16 cellular contexts compared by ENCODE assay signal in genomic region chr16:67779256-67780014, GRCh38. TPM values are rescaled to one million over a fixed set of nuclear protein-coding genes. Genes with fewer than 3 reads are reported as not detected.
A peak's percentile ranks its signal among the peaks of the same experiment; 100 is the strongest.
DNase-seq lines count a peak whose midpoint lies in the region; ATAC-seq and TF ChIP-seq lines count a peak whose summit lies in the region.
"Had no signal": no experiment of that assay in that cellular context is flagged by ENCODE, and none has a peak within 500 bp of the region (broad histone marks: within the 10 kb centered on the region; RNA-seq: fewer than 3 reads in every experiment).

No MANE protein-coding gene starts in this region.

- intact Hi-C loops in activated CD4-positive, alpha-beta T cell treated with anti-CD3 and anti-CD28 coated beads for 36 hours (cut with DNase I, micrococcal nuclease), result no loop called here
- intact Hi-C loops in dorsolateral prefrontal cortex (cut with DNase I), result no loop called here

- DNase-seq in activated CD4-positive, alpha-beta T cell treated with anti-CD3 and anti-CD28 coated beads for 36 hours, result no peak
- no peak for DNase-seq in activated CD4-positive, alpha-beta T cell treated with anti-CD3 and anti-CD28 coated beads for 1 hour
- DNase-seq in GM12865 (ENCODE audit: low read depth), result peak; percentile 11
- DNase-seq in memory B cell (ENCODE audit: low spot score in 2 of 2), result no peak
- DNase-seq in AG20443 (ENCODE audit: low spot score), result no peak
- DNase-seq in dorsolateral prefrontal cortex, result no peak
- DNase-seq: 8988T; activated CD8-positive, alpha-beta memory T cell treated with anti-CD3 and anti-CD28 coated beads, Interleukin-2, amount 50 U/mL, for 48 hours; amygdala; H7; NCI-H774; PC-9; small intestine; upper lobe of left lung had no signal

- H3K27me3 Mint-ChIP-seq in activated CD4-positive, alpha-beta T cell treated with anti-CD3 and anti-CD28 coated beads for 36 hours, result no peaks in the 10 kb centered on the region
- no peaks in the 10 kb centered on the region for H3K27me3 Mint-ChIP-seq in activated T-helper 17 cell treated with anti-CD3 and anti-CD28 coated beads, Interleukin-2, amount 50 U/mL, for 72 hours
- H3K27me3 Mint-ChIP-seq in memory B cell, result no peaks in the 10 kb centered on the region

- no peaks in the 10 kb centered on the region for H3K9me3 Mint-ChIP-seq in activated CD4-positive, alpha-beta T cell treated with anti-CD3 and anti-CD28 coated beads for 36 hours (ENCODE audit: low read depth)
- no peaks in the 10 kb centered on the region for H3K9me3 Mint-ChIP-seq in activated T-helper 17 cell treated with anti-CD3 and anti-CD28 coated beads, Interleukin-2, amount 50 U/mL, for 72 hours
- no peaks in the 10 kb centered on the region for H3K9me3 Mint-ChIP-seq in memory B cell

- H3K36me3 Mint-ChIP-seq in activated CD4-positive, alpha-beta T cell treated with anti-CD3 and anti-CD28 coated beads for 36 hours (ENCODE audit: low read depth), result peaks cover 11% of the 10 kb centered on the region
- peaks cover 19% of the 10 kb centered on the region for H3K36me3 Mint-ChIP-seq in activated T-helper 17 cell treated with anti-CD3 and anti-CD28 coated beads, Interleukin-2, amount 50 U/mL, for 72 hours (ENCODE audit: low read depth)
- peaks cover 3% of the 10 kb centered on the region for H3K36me3 Mint-ChIP-seq in memory B cell

- H3K4me3 Mint-ChIP-seq in activated CD4-positive, alpha-beta T cell treated with anti-CD3 and anti-CD28 coated beads for 36 hours, result no peak overlapping the region
- no peak overlapping the region for H3K4me3 Mint-ChIP-seq in activated T-helper 17 cell treated with anti-CD3 and anti-CD28 coated beads, Interleukin-2, amount 50 U/mL, for 72 hours
- no peak overlapping the region for H3K4me3 Mint-ChIP-seq in memory B cell

- POLR2A ChIA-PET in activated CD4-positive, alpha-beta T cell treated with anti-CD3 and anti-CD28 coated beads for 36 hours (lab: Charles Lee), result interaction anchor here (0.7 kb wide), 1 partner anchor 145 kb away, joined by 4 read pairs; no protein-coding TSS in a partner anchor

- no peak overlapping the region for H3K27ac ChIP-seq in dorsolateral prefrontal cortex
- H3K27ac ChIP-seq: PC-9, upper lobe of left lung had no signal

- no peaks in the 10 kb centered on the region for H3K27me3 ChIP-seq in dorsolateral prefrontal cortex
- H3K27me3 ChIP-seq: upper lobe of left lung had no signal

- CTCF ChIA-PET in activated CD4-positive, alpha-beta T cell treated with anti-CD3 and anti-CD28 coated beads for 36 hours (lab: Charles Lee), result interaction anchor here (0.6 to 1.1 kb wide), 5 partner anchors 14 to 455 kb away, joined by 3 to 4 read pairs (median 3); partner anchors contain the start of gene PSMB10

- H3K4me1 Mint-ChIP-seq in activated CD4-positive, alpha-beta T cell treated with anti-CD3 and anti-CD28 coated beads for 36 hours, result peaks cover 39% of the 10 kb centered on the region
- peaks cover 19% of the 10 kb centered on the region for H3K4me1 Mint-ChIP-seq in activated T-helper 17 cell treated with anti-CD3 and anti-CD28 coated beads, Interleukin-2, amount 50 U/mL, for 72 hours
- peaks cover 22% of the 10 kb centered on the region for H3K4me1 Mint-ChIP-seq in memory B cell

- ATAC-seq in activated CD4-positive, alpha-beta T cell treated with anti-CD3 and anti-CD28 coated beads for 36 hours, result peak; percentile 25
- ATAC-seq in activated T-helper 17 cell treated with anti-CD3 and anti-CD28 coated beads, Interleukin-2, amount 50 U/mL, for 72 hours (replicated peaks), result peak; percentile 44
- ATAC-seq in memory B cell (ENCODE audit: low read depth) (peak; percentile 32), HG03520 (IDR thresholded peaks at IDR 0.05; ENCODE audit: unreplicated experiment) (no peak)

- H3K27ac Mint-ChIP-seq in activated CD4-positive, alpha-beta T cell treated with anti-CD3 and anti-CD28 coated beads for 36 hours, result peak overlapping the region; percentile 61
- H3K27ac Mint-ChIP-seq in activated T-helper 17 cell treated with anti-CD3 and anti-CD28 coated beads, Interleukin-2, amount 50 U/mL, for 72 hours, result peak overlapping the region; percentile 82
- H3K27ac Mint-ChIP-seq in memory B cell, result no peak overlapping the region

- H3K4me3 ChIP-seq in GM12865 (ENCODE audit: low read depth, low read length) (no peak overlapping the region), dorsolateral prefrontal cortex (no peak overlapping the region)
- H3K4me3 ChIP-seq: PC-9, upper lobe of left lung had no signal

- no peak for TF ChIP-seq CTCF in GM12865 (IDR thresholded peaks at IDR 0.05; ENCODE audit: insufficient read depth, low read depth, low read length, missing control alignments)
- TF ChIP-seq CTCF in dorsolateral prefrontal cortex (IDR thresholded peaks at IDR 0.05 in 54 of 56, conservative IDR thresholded peaks at IDR 0.05 in 2 of 56; ENCODE audit: low read depth in 1 of 56, partially characterized antibody in 56 of 56), result no peak

RNA-seq across cellular contexts. Expression of gene RANBP10, which starts 26.9 kb away (rescaled TPM):
- total RNA-seq in activated CD4-positive, alpha-beta T cell treated with anti-CD3 and anti-CD28 coated beads for 36 hours, result 10 to 100 TPM; 15.6 to 18.0 TPM
- 10 to 100 TPM; 18.4 to 21.0 TPM for total RNA-seq in activated T-helper 17 cell treated with anti-CD3 and anti-CD28 coated beads, Interleukin-2, amount 50 U/mL, for 72 hours
- 10 to 100 TPM; 13.9 to 32.6 (median 21.2) TPM for total RNA-seq in dorsolateral prefrontal cortex

RNA-seq across cellular contexts. Expression of gene TSNAXIP1, which starts 27.3 kb away (rescaled TPM):
- 1 to 10 TPM in 1 of 2 experiments, under 1 TPM in 1; 0.62 to 1.1 TPM for total RNA-seq in activated CD4-positive, alpha-beta T cell treated with anti-CD3 and anti-CD28 coated beads for 36 hours
- total RNA-seq in activated T-helper 17 cell treated with anti-CD3 and anti-CD28 coated beads, Interleukin-2, amount 50 U/mL, for 72 hours, result under 1 TPM in 1 of 2 donors, not detected in 1; 0.26 TPM
- total RNA-seq in dorsolateral prefrontal cortex, result 10 to 100 TPM in 26 of 120 experiments, 1 to 10 TPM in 94; 3.1 to 16.5 (median 8.5) TPM
